ENCODE assay signal across 18 cellular contexts in genomic region chr18:70382992-70383717, GRCh38.
A peak's percentile ranks its signal among the peaks of the same experiment; 100 is the strongest.
DNase-seq lines count a peak whose midpoint lies in the region; ATAC-seq, FAIRE-seq and TF ChIP-seq lines count a peak whose summit lies in the region.
"Had no signal": no experiment of that assay in that cellular context is flagged by ENCODE, and none has a peak within 500 bp of the region (broad histone marks: within the 10 kb centered on the region; RNA-seq: fewer than 3 reads in every experiment).

No MANE protein-coding gene starts in this region.

- no peaks in the 10 kb centered on the region for H3K36me3 ChIP-seq in RWPE2 (ENCODE audit: low read depth)
- H3K36me3 ChIP-seq: MG63 had no signal

- FAIRE-seq in A549 (lab: Jason Lieb, UNC) (no peak), urothelium cell line (lab: Jason Lieb, UNC) (no peak)

- DNase-seq in A549 (ENCODE audit: low read depth in 1 of 2, low spot score in 1 of 2) (no peak), HFFc6 (no peak), RWPE2 (ENCODE audit: low spot score) (no peak), foreskin keratinocyte (no peak), NCI-H748 (lab: John Stamatoyannopoulos, UW; ENCODE audit: unreplicated experiment) (no peak), urothelium cell line (ENCODE audit: low spot score) (no peak)
- DNase-seq: COR-L47, HCEC 1CT, MG63, NCI-H1105 treated with DMSO at 0.1 percent for 48 hours, NCI-H1930, NCI-H446, NCI-H748 treated with DMSO at 0.1 percent for 48 hours, Right ventricle myocardium superior had no signal

- H3K9me3 Mint-ChIP-seq in HFFc6: no peaks in the 10 kb centered on the region

- ATAC-seq in A549 (peak in 1 of 2 experiments; percentile 16; a peak in 3 of 6 replicates), RWPE2 (ENCODE audit: low read depth) (no peak), foreskin keratinocyte (no peak), GM21737 (IDR thresholded peaks at IDR 0.05; ENCODE audit: unreplicated experiment) (no peak), GM21717 (IDR thresholded peaks at IDR 0.05; ENCODE audit: unreplicated experiment) (no peak)

- peak overlapping the region; percentile 15; the same call in 1 of the 3 replicates for H3K4me3 ChIP-seq in A549
- H3K4me3 ChIP-seq in RWPE2 (ENCODE audit: severe bottlenecking): no peak overlapping the region
- H3K4me3 ChIP-seq: MG63, SK-N-MC had no signal

- H3K4me3 Mint-ChIP-seq in HFFc6: peak overlapping the region; percentile 62

- WGBS in A549 (ENCODE audit: missing lambda C conversion rate): 88% methylated on average over 14 of the region's 14 CpGs

- H3K27me3 Mint-ChIP-seq in HFFc6 (ENCODE audit: insufficient read depth): peaks cover 3% of the 10 kb centered on the region

- TF ChIP-seq POLR2A in A549 (IDR thresholded peaks at IDR 0.05; ENCODE audit: low read length): no peak

- peak overlapping the region; percentile 68 for H3K27ac Mint-ChIP-seq in HFFc6

- peak overlapping the region; percentile 97 to 98 for H3K27ac ChIP-seq in A549
- peak overlapping the region; percentile 98 for H3K27ac ChIP-seq in RWPE2 (ENCODE audit: poor library complexity, severe bottlenecking)
- peak overlapping the region; percentile 23 for H3K27ac ChIP-seq in foreskin keratinocyte
- H3K27ac ChIP-seq: C4-2B, SK-N-MC had no signal

- peaks cover 16% of the 10 kb centered on the region for H3K36me3 Mint-ChIP-seq in HFFc6 (ENCODE audit: low read depth)

- H3K9me3 ChIP-seq in A549 (peaks cover 31% of the 10 kb centered on the region), RWPE2 (ENCODE audit: severe bottlenecking) (no peaks in the 10 kb centered on the region)
- H3K9me3 ChIP-seq: MG63 had no signal

- CTCF ChIA-PET in A549 (lab: Yijun Ruan, JAX): interaction anchor here (1.3 to 2.3 kb wide), 2 partner anchors 9 to 28 kb away, joined by 5 to 6 read pairs; no protein-coding TSS in a partner anchor

- peak overlapping the region; percentile 55 for H3K4me2 ChIP-seq in A549

- POLR2A ChIA-PET in A549 (lab: Yijun Ruan, JAX): interaction anchor here (0.7 to 3.2 kb wide), 2 partner anchors 10 to 39 kb away, joined by 4 to 20 read pairs; no protein-coding TSS in a partner anchor

- H3K27me3 ChIP-seq in RWPE2 (ENCODE audit: insufficient read depth, poor library complexity, severe bottlenecking): no peaks in the 10 kb centered on the region
- H3K27me3 ChIP-seq in foreskin keratinocyte: no peaks in the 10 kb centered on the region
- H3K27me3 ChIP-seq: MG63 had no signal

- H3K4me1 ChIP-seq in A549: peaks cover 70% of the 10 kb centered on the region
- H3K4me1 ChIP-seq in RWPE2 (ENCODE audit: insufficient read depth, poor library complexity, severe bottlenecking): peaks cover 22% of the 10 kb centered on the region
- H3K4me1 ChIP-seq in foreskin keratinocyte: peaks cover 16% of the 10 kb centered on the region

- TF ChIP-seq RAD21 in A549 (conservative IDR thresholded peaks at IDR 0.05 in 1 of 2, IDR thresholded peaks at IDR 0.05 in 1 of 2): no peak

- H3K4me1 Mint-ChIP-seq in HFFc6 (ENCODE audit: low read depth): peaks cover 57% of the 10 kb centered on the region

- TF ChIP-seq EP300 in A549 (IDR thresholded peaks at IDR 0.05): no peak

- TF ChIP-seq CTCF in A549 (IDR thresholded peaks at IDR 0.05) (no peak), HFFc6 (IDR thresholded peaks at IDR 0.05) (no peak), RWPE2 (IDR thresholded peaks at IDR 0.05; ENCODE audit: poor library complexity, severe bottlenecking) (no peak), foreskin keratinocyte (conservative IDR thresholded peaks at IDR 0.05) (no peak)

TF ChIP-seq in A549, 52 proteins besides CTCF, POLR2A, EP300 and RAD21:
- TF ChIP-seq KDM1A (IDR thresholded peaks at IDR 0.05; ENCODE audit: low read depth): no peak
- no peak for TF ChIP-seq ATOH8 (CRISPR knock-in tag; IDR thresholded peaks at IDR 0.05; ENCODE audit: low read depth)
- no peak for TF ChIP-seq MYC (IDR thresholded peaks at IDR 0.05; ENCODE audit: borderline replicate concordance, low read length)
- TF ChIP-seq SMC3 (IDR thresholded peaks at IDR 0.05): no peak
- TF ChIP-seq HOXB5 (CRISPR knock-in tag; IDR thresholded peaks at IDR 0.05): no peak
- TF ChIP-seq HOXB13 (CRISPR knock-in tag; IDR thresholded peaks at IDR 0.05; ENCODE audit: low read depth): 0 out of 2 replicates have a peak, but pooled peaks have one; percentile 32
- TF ChIP-seq MAX (IDR thresholded peaks at IDR 0.05): peak; percentile 54
- TF ChIP-seq, protein P1, sequence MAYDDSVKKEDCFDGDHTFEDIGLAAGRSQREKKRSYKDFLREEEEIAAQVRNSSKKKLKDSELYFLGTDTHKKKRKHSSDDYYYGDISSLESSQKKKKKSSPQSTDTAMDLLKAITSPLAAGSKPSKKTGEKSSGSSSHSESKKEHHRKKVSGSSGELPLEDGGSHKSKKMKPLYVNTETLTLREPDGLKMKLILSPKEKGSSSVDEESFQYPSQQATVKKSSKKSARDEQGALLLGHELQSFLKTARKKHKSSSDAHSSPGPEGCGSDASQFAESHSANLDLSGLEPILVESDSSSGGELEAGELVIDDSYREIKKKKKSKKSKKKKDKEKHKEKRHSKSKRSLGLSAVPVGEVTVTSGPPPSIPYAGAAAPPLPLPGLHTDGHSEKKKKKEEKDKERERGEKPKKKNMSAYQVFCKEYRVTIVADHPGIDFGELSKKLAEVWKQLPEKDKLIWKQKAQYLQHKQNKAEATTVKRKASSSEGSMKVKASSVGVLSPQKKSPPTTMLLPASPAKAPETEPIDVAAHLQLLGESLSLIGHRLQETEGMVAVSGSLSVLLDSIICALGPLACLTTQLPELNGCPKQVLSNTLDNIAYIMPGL (CRISPR knock-in tag; IDR thresholded peaks at IDR 0.05; ENCODE audit: borderline replicate concordance): no peak
- no peak for TF ChIP-seq FOXS1 (CRISPR knock-in tag; IDR thresholded peaks at IDR 0.05)
TF ChIP-seq in A549: peak in this region for 2.

Comparison
In these comparisons a context has a peak if more than half of its experiments do, and no peak if none do; other contexts are left out.
1. H3K27ac ChIP-seq: peak in every context shown above with its lines; median percentile 98 in RWPE2; 98 in A549; 23 in foreskin keratinocyte.